Comparison of ENCODE assay signal across 1 cellular context in genomic region chr17:46108120-46108519, GRCh38.
TF ChIP-seq lines count a peak whose summit lies in the region.

No MANE protein-coding gene starts in this region.

TF ChIP-seq in SK-N-SH treated with all-trans-retinoic acid at 6 μM for 48 hours, 23 proteins besides CTCF, POLR2A, EP300 and RAD21 (continued from another document):
- TF ChIP-seq, protein P1, sequence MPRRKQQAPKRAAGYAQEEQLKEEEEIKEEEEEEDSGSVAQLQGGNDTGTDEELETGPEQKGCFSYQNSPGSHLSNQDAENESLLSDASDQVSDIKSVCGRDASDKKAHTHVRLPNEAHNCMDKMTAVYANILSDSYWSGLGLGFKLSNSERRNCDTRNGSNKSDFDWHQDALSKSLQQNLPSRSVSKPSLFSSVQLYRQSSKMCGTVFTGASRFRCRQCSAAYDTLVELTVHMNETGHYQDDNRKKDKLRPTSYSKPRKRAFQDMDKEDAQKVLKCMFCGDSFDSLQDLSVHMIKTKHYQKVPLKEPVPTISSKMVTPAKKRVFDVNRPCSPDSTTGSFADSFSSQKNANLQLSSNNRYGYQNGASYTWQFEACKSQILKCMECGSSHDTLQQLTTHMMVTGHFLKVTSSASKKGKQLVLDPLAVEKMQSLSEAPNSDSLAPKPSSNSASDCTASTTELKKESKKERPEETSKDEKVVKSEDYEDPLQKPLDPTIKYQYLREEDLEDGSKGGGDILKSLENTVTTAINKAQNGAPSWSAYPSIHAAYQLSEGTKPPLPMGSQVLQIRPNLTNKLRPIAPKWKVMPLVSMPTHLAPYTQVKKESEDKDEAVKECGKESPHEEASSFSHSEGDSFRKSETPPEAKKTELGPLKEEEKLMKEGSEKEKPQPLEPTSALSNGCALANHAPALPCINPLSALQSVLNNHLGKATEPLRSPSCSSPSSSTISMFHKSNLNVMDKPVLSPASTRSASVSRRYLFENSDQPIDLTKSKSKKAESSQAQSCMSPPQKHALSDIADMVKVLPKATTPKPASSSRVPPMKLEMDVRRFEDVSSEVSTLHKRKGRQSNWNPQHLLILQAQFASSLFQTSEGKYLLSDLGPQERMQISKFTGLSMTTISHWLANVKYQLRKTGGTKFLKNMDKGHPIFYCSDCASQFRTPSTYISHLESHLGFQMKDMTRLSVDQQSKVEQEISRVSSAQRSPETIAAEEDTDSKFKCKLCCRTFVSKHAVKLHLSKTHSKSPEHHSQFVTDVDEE (CRISPR knock-in tag; IDR thresholded peaks at IDR 0.05) = no peak
- TF ChIP-seq SNAI2 (CRISPR knock-in tag; IDR thresholded peaks at IDR 0.05) = no peak
- TF ChIP-seq OSR1 (CRISPR knock-in tag; IDR thresholded peaks at IDR 0.05) = no peak
- TF ChIP-seq BACH2 (CRISPR knock-in tag; IDR thresholded peaks at IDR 0.05; ENCODE audit: borderline replicate concordance) = no peak
- TF ChIP-seq, protein P2, sequence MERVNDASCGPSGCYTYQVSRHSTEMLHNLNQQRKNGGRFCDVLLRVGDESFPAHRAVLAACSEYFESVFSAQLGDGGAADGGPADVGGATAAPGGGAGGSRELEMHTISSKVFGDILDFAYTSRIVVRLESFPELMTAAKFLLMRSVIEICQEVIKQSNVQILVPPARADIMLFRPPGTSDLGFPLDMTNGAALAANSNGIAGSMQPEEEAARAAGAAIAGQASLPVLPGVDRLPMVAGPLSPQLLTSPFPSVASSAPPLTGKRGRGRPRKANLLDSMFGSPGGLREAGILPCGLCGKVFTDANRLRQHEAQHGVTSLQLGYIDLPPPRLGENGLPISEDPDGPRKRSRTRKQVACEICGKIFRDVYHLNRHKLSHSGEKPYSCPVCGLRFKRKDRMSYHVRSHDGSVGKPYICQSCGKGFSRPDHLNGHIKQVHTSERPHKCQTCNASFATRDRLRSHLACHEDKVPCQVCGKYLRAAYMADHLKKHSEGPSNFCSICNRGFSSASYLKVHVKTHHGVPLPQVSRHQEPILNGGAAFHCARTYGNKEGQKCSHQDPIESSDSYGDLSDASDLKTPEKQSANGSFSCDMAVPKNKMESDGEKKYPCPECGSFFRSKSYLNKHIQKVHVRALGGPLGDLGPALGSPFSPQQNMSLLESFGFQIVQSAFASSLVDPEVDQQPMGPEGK (CRISPR knock-in tag; IDR thresholded peaks at IDR 0.05; ENCODE audit: borderline replicate concordance) = no peak
- TF ChIP-seq TOX (CRISPR knock-in tag; IDR thresholded peaks at IDR 0.05; ENCODE audit: borderline replicate concordance) = no peak
